8 cellular contexts compared by ENCODE assay signal in genomic region chr16:50806099-50807062, GRCh38.
DNase-seq lines count a peak whose midpoint lies in the region; ATAC-seq and TF ChIP-seq lines count a peak whose summit lies in the region.

No MANE protein-coding gene starts in this region.

- H3K27me3 ChIP-seq in WERI-Rb-1 (ENCODE audit: insufficient read depth, low read depth, severe bottlenecking) (no peaks in the 10 kb centered on the region), spleen (replicated peaks in 1 of 7) (no peaks in the 10 kb centered on the region)

- H3K4me1 Mint-ChIP-seq in immature natural killer cell = peaks cover 10 to 13% of the 10 kb centered on the region in 2 donors

- no peak overlapping the region for H3K27ac ChIP-seq in WERI-Rb-1
- H3K27ac ChIP-seq in spleen = peak overlapping the region in 6 of 8 donors; percentile 1 to 74 (median 62)

- no peak for TF ChIP-seq POLR2A in spleen (IDR thresholded peaks at IDR 0.05)

- intact Hi-C loops in spleen (cut with DNase I; ENCODE audit: low total_unique reads) = loop anchor here (10.0 kb wide), 2 partner anchors 142 to 442 kb away; partner anchors contain the start of gene BRD7

- TF ChIP-seq CTCF in AG04449 (IDR thresholded peaks at IDR 0.05; ENCODE audit: insufficient read depth, low read length, missing control alignments) = peak; percentile 83
- peak; percentile 81 for TF ChIP-seq CTCF in WERI-Rb-1 (IDR thresholded peaks at IDR 0.05; ENCODE audit: low read depth, low read length)
- peak; percentile 78 for TF ChIP-seq CTCF in cardiac fibroblast (IDR thresholded peaks at IDR 0.05; ENCODE audit: low read depth, low read length)
- TF ChIP-seq CTCF in spleen (IDR thresholded peaks at IDR 0.05 in 8 of 11, conservative IDR thresholded peaks at IDR 0.05 in 3 of 11) = peak; percentile 78 to 97 (median 94)

- WGBS in spleen, 5 donors = 13 to 18% (median 14%) methylated on average over 26 of the region's 26 CpGs

- peak overlapping the region; percentile 78 to 91 (median 88) for H3K27ac Mint-ChIP-seq in immature natural killer cell

- peaks cover 0 to 8% (median 0%) of the 10 kb centered on the region in 3 donors for H3K27me3 Mint-ChIP-seq in immature natural killer cell (ENCODE audit: low read depth in 3 of 3)

- H3K36me3 Mint-ChIP-seq in immature natural killer cell = no peaks in the 10 kb centered on the region

- POLR2A ChIA-PET in AG04449 (lab: Yijun Ruan, JAX) = interaction anchor here (0.6 kb wide), 1 partner anchor 326 kb away, joined by 4 read pairs; no protein-coding TSS in a partner anchor

- ATAC-seq in GM18867 (IDR thresholded peaks at IDR 0.05; ENCODE audit: unreplicated experiment) (peak; percentile 90), HG03108 (IDR thresholded peaks at IDR 0.05; ENCODE audit: unreplicated experiment) (peak; percentile 86)

- H3K9me3 Mint-ChIP-seq in immature natural killer cell = no peaks in the 10 kb centered on the region

- H3K36me3 ChIP-seq in WERI-Rb-1 = no peaks in the 10 kb centered on the region
- peaks cover 0 to 12% (median 0%) of the 10 kb centered on the region in 6 donors for H3K36me3 ChIP-seq in spleen

- H3K9me3 ChIP-seq in WERI-Rb-1 (ENCODE audit: severe bottlenecking) (no peaks in the 10 kb centered on the region), spleen (no peaks in the 10 kb centered on the region)

- H3K4me3 Mint-ChIP-seq in immature natural killer cell = peak overlapping the region; percentile 78 to 91 (median 86)

- DNase-seq in AG04449 (ENCODE audit: low read depth, low spot score) (peak; percentile 49), NCI-H2171 (lab: John Stamatoyannopoulos, UW) (peak; percentile 81), WERI-Rb-1 (peak; percentile 87), cardiac fibroblast (ENCODE audit: low read depth in 2 of 2) (peak; percentile 92 to 94), immature natural killer cell (peak; percentile 85 to 90 (median 89)), spleen (peak; percentile 90)

- CTCF ChIA-PET in AG04449 (lab: Yijun Ruan, JAX) = interaction anchor here (0.6 to 6.8 kb wide), 94 partner anchors 10 to 1398 kb away, joined by 3 to 160 read pairs (median 4); partner anchors contain the start of genes CNEP1R1 and SNX20

- H3K4me1 ChIP-seq in spleen = peaks cover 3 to 14% (median 12%) of the 10 kb centered on the region in 6 donors

- peak overlapping the region; percentile 59 for H3K4me3 ChIP-seq in AG04449 (ENCODE audit: low read depth, low read length)
- H3K4me3 ChIP-seq in WERI-Rb-1 (ENCODE audit: low read depth, low read length) = peak overlapping the region; percentile 27
- H3K4me3 ChIP-seq in cardiac fibroblast (replicated peaks in 1 of 2; ENCODE audit: low read depth in 2 of 2, low read length in 2 of 2) = peak overlapping the region; percentile 14 to 51
- H3K4me3 ChIP-seq in spleen = peak overlapping the region in 4 of 8 donors; percentile 17 to 63 (median 32)
